ENCODE assay signal across 19 cellular contexts in the genomic region with DNA sequence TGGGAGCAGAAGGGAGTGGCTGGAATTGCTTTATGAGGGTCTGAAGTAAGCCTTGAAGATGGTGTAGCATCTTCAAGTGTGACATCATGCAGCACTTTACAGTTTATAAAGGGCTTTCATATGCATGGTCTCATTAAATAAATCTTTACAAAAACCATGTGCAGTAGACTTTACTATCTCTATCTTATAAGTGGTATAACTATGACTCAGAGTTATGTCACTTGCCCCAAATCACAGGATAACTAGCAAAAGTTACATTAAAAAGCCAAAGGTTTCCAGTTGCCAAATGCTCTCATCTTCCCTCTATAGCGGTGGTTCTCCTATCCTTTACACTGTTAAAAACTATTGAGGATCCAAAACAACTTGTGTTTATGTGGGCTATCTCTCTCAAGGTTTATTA.
DNase-seq lines count a peak whose midpoint lies in the region; ATAC-seq, FAIRE-seq and TF ChIP-seq lines count a peak whose summit lies in the region.
"Had no signal": no experiment of that assay in that cellular context is flagged by ENCODE, and none has a peak within 500 bp of the region (broad histone marks: within the 10 kb centered on the region; RNA-seq: fewer than 3 reads in every experiment).

No MANE protein-coding gene starts in this region.

- H3K9me3 ChIP-seq in PC-3 (ENCODE audit: low read length) (no peaks in the 10 kb centered on the region), mesenchymal stem cell (ENCODE audit: control insufficient read depth, low read length) (no peaks in the 10 kb centered on the region), ascending aorta (no peaks in the 10 kb centered on the region), right cardiac atrium (ENCODE audit: control insufficient read depth, low read length) (no peaks in the 10 kb centered on the region)

- H3K23ac ChIP-seq in mesenchymal stem cell (ENCODE audit: low read length in 2 of 2) = no peak overlapping the region

- H3K79me1 ChIP-seq in mesenchymal stem cell (replicated peaks; ENCODE audit: low read length, poor library complexity, severe bottlenecking) = no peaks in the 10 kb centered on the region

- peak; percentile 64 for DNase-seq in HCEC 1CT
- DNase-seq in PC-3 = peak; percentile 57
- DNase-seq in bronchial epithelial cell (ENCODE audit: low read depth) = peak; percentile 19
- peak; percentile 64 for DNase-seq in mesenchymal stem cell
- DNase-seq in ascending aorta (ENCODE audit: low spot score in 2 of 2) = no peak
- DNase-seq in NCI-H82 (lab: John Stamatoyannopoulos, UW) = no peak
- no peak for DNase-seq in right cardiac atrium
- DNase-seq: Calu3; CD4-positive, alpha-beta T cell; DMS79; Karpas-422; MV-4-11; NCI-H1417 treated with DMSO at 0.1 percent for 48 hours; NCI-H2081; NCI-H2227 treated with DMSO at 0.1 percent for 48 hours; NCI-H526; OCI-M1 had no signal

- no peaks in the 10 kb centered on the region for H3K79me2 ChIP-seq in PC-3 (ENCODE audit: low read length)

- BruUV-seq in PC-3 (replicated peaks; lab: Mats Ljungman, UMichigan) = no TSS peak

- H3K4me1 ChIP-seq in PC-3 (ENCODE audit: insufficient read depth, low read length) (peaks cover 4% of the 10 kb centered on the region; the same call in 1 of the 2 replicates), mesenchymal stem cell (ENCODE audit: control insufficient read depth, insufficient read depth, low read depth, low read length) (no peaks in the 10 kb centered on the region), ascending aorta (peaks cover 0 to 7% of the 10 kb centered on the region in 2 donors), right cardiac atrium (ENCODE audit: control insufficient read depth, insufficient read depth, low read length) (no peaks in the 10 kb centered on the region)

- no peaks in the 10 kb centered on the region for H3K36me3 ChIP-seq in PC-3 (ENCODE audit: low read depth, low read length)
- no peaks in the 10 kb centered on the region for H3K36me3 ChIP-seq in bronchial epithelial cell (ENCODE audit: control insufficient read depth, insufficient read depth, low read length)
- no peaks in the 10 kb centered on the region for H3K36me3 ChIP-seq in mesenchymal stem cell (ENCODE audit: control insufficient read depth in 1 of 2, insufficient read depth in 2 of 2, low read depth in 1 of 2, low read length in 2 of 2)
- no peaks in the 10 kb centered on the region for H3K36me3 ChIP-seq in ascending aorta

- no peak overlapping the region for H3K27ac ChIP-seq in PC-3 (ENCODE audit: low read length)
- H3K27ac ChIP-seq in mesenchymal stem cell (ENCODE audit: low read length, poor library complexity, severe bottlenecking) = no peak overlapping the region
- H3K27ac ChIP-seq in ascending aorta = no peak overlapping the region
- H3K27ac ChIP-seq in right cardiac atrium (ENCODE audit: low read length) = no peak overlapping the region

- no peaks in the 10 kb centered on the region for H4K20me1 ChIP-seq in PC-3 (ENCODE audit: low read length)

- no peak overlapping the region for H3K4ac ChIP-seq in mesenchymal stem cell (ENCODE audit: low read depth in 1 of 2, low read length in 2 of 2)

- no peak overlapping the region for H2BK12ac ChIP-seq in mesenchymal stem cell (ENCODE audit: low read length in 2 of 2)

- FAIRE-seq in bronchial epithelial cell (lab: Jason Lieb, UNC) = no peak

- H4K91ac ChIP-seq in mesenchymal stem cell (ENCODE audit: low read length) = no peak overlapping the region

- H3K4me2 ChIP-seq in PC-3 (ENCODE audit: low read length) (no peak overlapping the region), mesenchymal stem cell (ENCODE audit: low read length, poor library complexity, severe bottlenecking) (no peak overlapping the region)
- H3K4me2 ChIP-seq: GM23338 had no signal

- H3K18ac ChIP-seq in mesenchymal stem cell (ENCODE audit: low read depth in 1 of 2, low read length in 2 of 2) = no peak overlapping the region

- no peak overlapping the region for H3K14ac ChIP-seq in mesenchymal stem cell (ENCODE audit: low read length in 2 of 2)

- no peak overlapping the region for H3K9ac ChIP-seq in PC-3 (ENCODE audit: low read length)
- H3K9ac ChIP-seq in mesenchymal stem cell (ENCODE audit: low read length) = no peak overlapping the region

- no peak overlapping the region for H2BK5ac ChIP-seq in mesenchymal stem cell (ENCODE audit: low read depth, low read length, poor library complexity, severe bottlenecking)

- no peak overlapping the region for H2BK120ac ChIP-seq in mesenchymal stem cell (ENCODE audit: low read depth, low read length)

- H3K4me3 ChIP-seq in PC-3 (ENCODE audit: low read length) (no peak overlapping the region), bronchial epithelial cell (ENCODE audit: low read depth, low read length) (no peak overlapping the region), mesenchymal stem cell (ENCODE audit: insufficient read depth in 1 of 2, low read depth in 1 of 2, low read length in 2 of 2) (no peak overlapping the region), ascending aorta (no peak overlapping the region), right cardiac atrium (ENCODE audit: low read length) (no peak overlapping the region)
- H3K4me3 ChIP-seq: GM23338 had no signal

- WGBS in mesenchymal stem cell = no CpG with 5 or more reads among the region's 1 CpG
- 96% methylated on average over 1 of the region's 1 CpG for WGBS in right cardiac atrium

- intact Hi-C loops in PC-3 (cut with micrococcal nuclease) (no loop called here), ascending aorta (cut with DNase I) (no loop called here), right cardiac atrium (cut with DNase I) (no loop called here)

- CTCF ChIA-PET in PC-3 (lab: Charles Lee) = no interaction called here

- H3F3A ChIP-seq in PC-3 (ENCODE audit: low read length, unreplicated experiment) = no peaks in the 10 kb centered on the region

- no peaks in the 10 kb centered on the region for H3K9me2 ChIP-seq in PC-3 (replicated peaks; ENCODE audit: low read length)

- TF ChIP-seq CTCF in PC-3 (conservative IDR thresholded peaks at IDR 0.05; ENCODE audit: low read depth, low read length) = no peak
- no peak for TF ChIP-seq CTCF in bronchial epithelial cell (IDR thresholded peaks at IDR 0.05; ENCODE audit: insufficient read depth, low read length, severe bottlenecking)
- no peak for TF ChIP-seq CTCF in ascending aorta (IDR thresholded peaks at IDR 0.05)

- H2AFZ ChIP-seq in PC-3 (ENCODE audit: low read length) = no peak overlapping the region
- H2AFZ ChIP-seq in mesenchymal stem cell (ENCODE audit: low read depth, low read length) = no peak overlapping the region
- H2AFZ ChIP-seq: GM23338 had no signal

- H2AK5ac ChIP-seq in mesenchymal stem cell (ENCODE audit: low read length, severe bottlenecking) = no peak overlapping the region

- POLR2A ChIA-PET in PC-3 (lab: Charles Lee; ENCODE audit: unreplicated experiment) = no interaction called here

- no peak overlapping the region for H4K8ac ChIP-seq in mesenchymal stem cell (ENCODE audit: low read length)

- H3K27me3 ChIP-seq in PC-3 (ENCODE audit: low read length) = no peaks in the 10 kb centered on the region
- H3K27me3 ChIP-seq in bronchial epithelial cell (ENCODE audit: control insufficient read depth, insufficient read depth, low read length) = no peaks in the 10 kb centered on the region
- H3K27me3 ChIP-seq in mesenchymal stem cell (ENCODE audit: control insufficient read depth in 1 of 2, insufficient read depth in 1 of 2, low read length in 2 of 2) = no peaks in the 10 kb centered on the region
- no peaks in the 10 kb centered on the region for H3K27me3 ChIP-seq in ascending aorta
- H3K27me3 ChIP-seq in right cardiac atrium (ENCODE audit: control insufficient read depth, insufficient read depth) = no peaks in the 10 kb centered on the region

- H2BK15ac ChIP-seq in mesenchymal stem cell (ENCODE audit: low read depth, poor library complexity, severe bottlenecking) = no peak overlapping the region

- peak; percentile 75 for ATAC-seq in PC-3
- ATAC-seq in right cardiac atrium = no peak
- no peak for ATAC-seq in HG03045 (IDR thresholded peaks at IDR 0.05; ENCODE audit: unreplicated experiment)
- ATAC-seq: GM23338 had no signal

Comparison
In these comparisons a context has a peak if more than half of its experiments do, and no peak if none do; other contexts are left out.
1. DNase-seq: peak in HCEC 1CT (single experiment), PC-3 (single experiment), bronchial epithelial cell (single experiment) and mesenchymal stem cell (single experiment); none in ascending aorta (0 of 2), NCI-H82 (single experiment) and right cardiac atrium (0 of 3).